In the genomic region with DNA sequence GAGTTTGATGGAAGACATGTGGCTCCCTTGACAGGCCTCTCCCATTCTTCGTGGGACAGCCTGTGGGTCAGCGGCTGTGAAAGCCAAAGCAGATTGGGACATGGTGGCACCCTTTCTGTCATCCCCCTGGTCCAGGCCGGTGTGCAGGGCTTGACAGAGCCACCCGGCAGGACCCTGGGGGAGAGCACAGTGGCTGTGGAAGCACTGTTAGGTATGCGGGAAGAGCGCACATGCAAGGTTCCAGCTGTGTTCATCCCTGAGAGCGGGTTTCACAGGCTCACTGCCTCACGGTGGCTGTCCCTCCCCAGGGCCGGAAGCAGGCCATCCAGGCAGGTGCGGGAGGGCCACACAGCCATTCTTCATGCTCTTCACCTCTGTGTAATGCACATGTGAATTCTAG, we compare ENCODE assay signal across 26 cellular contexts. TPM values are rescaled to one million over a fixed set of nuclear protein-coding genes. Genes with fewer than 3 reads are reported as not detected.
"Had no signal": no experiment of that assay in that cellular context is flagged by ENCODE, and none has a peak within 500 bp of the region (broad histone marks: within the 10 kb centered on the region; RNA-seq: fewer than 3 reads in every experiment).

No MANE protein-coding gene starts in this region.

- H3K9me3 Mint-ChIP-seq: memory B cell, nephron progenitor cell had no signal

- FAIRE-seq: endometrium, keratinocyte had no signal

- H3K36me3 ChIP-seq: uterus had no signal

- H3K9me3 ChIP-seq: esophagus muscularis mucosa, gastroesophageal sphincter, left ventricle myocardium inferior, lower lobe of right lung, neutrophil, psoas muscle, right lobe of liver, suprapubic skin, thyroid gland, upper lobe of left lung, uterus had no signal

- H3K4me1 ChIP-seq: psoas muscle, uterus had no signal

- ATAC-seq: gastroesophageal sphincter; left cardiac atrium; lower lobe of right lung; psoas muscle; right lobe of liver; stimulated activated naive CD8-positive, alpha-beta T cell treated with anti-CD3 and anti-CD28 coated beads, Interleukin-15, Interleukin-2, amounts not matched to agents 100 U/mL and 50 U/mL, for 24 hours had no signal

- H3K4me3 Mint-ChIP-seq: memory B cell, nephron progenitor cell had no signal

- H3K4me3 ChIP-seq: esophagus muscularis mucosa, gastroesophageal sphincter, left ventricle myocardium inferior, lower lobe of right lung, psoas muscle, right lobe of liver, suprapubic skin, thyroid gland, upper lobe of left lung, uterus had no signal

- H3K27ac Mint-ChIP-seq: memory B cell, nephron progenitor cell had no signal

- H3K27me3 ChIP-seq: right lobe of liver, thyroid gland, uterus had no signal

- H3K27ac ChIP-seq: epithelial cell of prostate, esophagus muscularis mucosa, gastroesophageal sphincter, left ventricle myocardium inferior, lower lobe of right lung, neutrophil, psoas muscle, right lobe of liver, suprapubic skin, thyroid gland, upper lobe of left lung, uterus had no signal

- H3K4me1 Mint-ChIP-seq: memory B cell had no signal

- DNase-seq: effector memory CD4-positive, alpha-beta T cell; glutamatergic neuron; left cardiac atrium; left ventricle myocardium inferior; lower lobe of right lung; midbrain; nephron progenitor cell; psoas muscle; retina; stimulated activated CD4-positive, alpha-beta T cell treated with anti-CD3 and anti-CD28 coated beads, Interleukin-2, amount 100 ng/mL, for 24 hours; stimulated activated naive CD8-positive, alpha-beta T cell treated with anti-CD3 and anti-CD28 coated beads, Interleukin-15, Interleukin-2, amounts not matched to agents 100 U/mL and 50 U/mL, for 24 hours; thyroid gland; upper lobe of left lung; uterus had no signal

RNA-seq across cellular contexts. Expression of gene SHH, which starts 29.8 kb away (rescaled TPM):
- total RNA-seq: esophagus muscularis mucosa, fibroblast of villous mesenchyme, left cardiac atrium, left ventricle myocardium inferior, osteoblast, psoas muscle, skeletal muscle tissue, thyroid gland had no signal
- polyA plus RNA-seq: keratinocyte had no signal
